8 cellular contexts compared by ENCODE assay signal in the genomic region with DNA sequence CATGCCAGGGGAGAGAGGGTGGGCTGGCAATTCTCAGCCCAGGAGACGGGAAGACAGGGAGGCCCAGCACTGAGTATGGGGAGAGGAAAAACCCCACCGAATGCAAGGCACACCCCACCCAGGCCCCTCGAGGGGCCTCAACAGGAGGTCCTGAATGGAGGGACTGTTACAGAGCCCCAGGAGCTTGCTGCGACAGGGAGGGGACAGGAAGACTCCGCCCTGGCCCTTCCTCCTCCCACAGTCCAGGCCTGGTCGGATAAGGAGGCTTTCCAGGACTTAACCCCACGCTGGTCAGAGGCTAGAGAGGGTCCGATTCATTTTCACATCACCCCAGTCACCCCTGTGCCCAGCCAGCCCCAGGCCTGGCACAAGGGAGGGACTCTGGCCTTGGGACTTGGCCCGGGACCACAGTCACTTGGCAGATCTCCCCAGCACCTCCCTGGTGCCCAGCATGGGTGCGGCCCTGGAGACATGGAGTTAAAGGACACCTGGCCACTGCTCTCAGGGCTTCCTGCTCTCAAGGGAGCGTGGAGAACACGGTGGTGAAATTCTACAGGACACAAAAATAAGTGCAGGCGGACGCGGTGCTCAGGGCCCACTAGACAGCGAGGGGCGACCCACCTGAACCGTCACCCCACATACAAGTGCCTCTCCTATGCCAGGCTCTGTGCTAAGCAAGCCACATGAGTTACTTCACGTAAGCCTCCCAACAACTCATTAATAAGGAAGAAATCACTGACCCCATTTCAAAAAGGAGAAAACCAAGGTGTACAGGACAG. TPM values are rescaled to one million over a fixed set of nuclear protein-coding genes. Genes with fewer than 3 reads are reported as not detected.
A peak's percentile ranks its signal among the peaks of the same experiment; 100 is the strongest.
DNase-seq lines count a peak whose midpoint lies in the region; TF ChIP-seq lines count a peak whose summit lies in the region.

No MANE protein-coding gene starts in this region.

- H4K20me1 ChIP-seq in hepatocyte (ENCODE audit: insufficient read depth, poor library complexity, severe bottlenecking) = peaks cover 10% of the 10 kb centered on the region

- H3K9me3 Mint-ChIP-seq in activated naive CD4-positive, alpha-beta T cell treated with anti-CD3 and anti-CD28 coated beads, Interleukin-2, amount 10 ng/mL, durations not matched to agents 7 days and 5 days = no peaks in the 10 kb centered on the region
- no peaks in the 10 kb centered on the region for H3K9me3 Mint-ChIP-seq in activated naive CD8-positive, alpha-beta T cell treated with anti-CD3 and anti-CD28 coated beads for 36 hours

- peaks cover 66% of the 10 kb centered on the region for H3K79me2 ChIP-seq in hepatocyte

- H3K27me3 ChIP-seq in hepatocyte (no peaks in the 10 kb centered on the region), skeletal muscle satellite cell (ENCODE audit: control insufficient read depth, insufficient read depth, low read length) (no peaks in the 10 kb centered on the region)

- H3K4me3 ChIP-seq in hepatocyte (peak overlapping the region; percentile 60), skeletal muscle satellite cell (ENCODE audit: low read length) (peak overlapping the region; percentile 94)

- peaks cover 34% of the 10 kb centered on the region for H3K36me3 Mint-ChIP-seq in activated naive CD4-positive, alpha-beta T cell treated with anti-CD3 and anti-CD28 coated beads, Interleukin-2, amount 10 ng/mL, durations not matched to agents 7 days and 5 days
- no peaks in the 10 kb centered on the region for H3K36me3 Mint-ChIP-seq in activated naive CD8-positive, alpha-beta T cell treated with anti-CD3 and anti-CD28 coated beads for 36 hours

- WGBS in hepatocyte (ENCODE audit: low lambda C conversion rate, missing lambda C conversion rate) = 22% methylated on average over 19 of the region's 19 CpGs

- H3K4me3 Mint-ChIP-seq in activated naive CD4-positive, alpha-beta T cell treated with anti-CD3 and anti-CD28 coated beads, Interleukin-2, amount 10 ng/mL, durations not matched to agents 7 days and 5 days = peak overlapping the region; percentile 71
- peak overlapping the region; percentile 57 for H3K4me3 Mint-ChIP-seq in activated naive CD8-positive, alpha-beta T cell treated with anti-CD3 and anti-CD28 coated beads for 36 hours

- H3K9me3 ChIP-seq in hepatocyte (ENCODE audit: low read depth) = no peaks in the 10 kb centered on the region
- H3K9me3 ChIP-seq in skeletal muscle satellite cell (replicated peaks; ENCODE audit: low read length) = no peaks in the 10 kb centered on the region

- peak overlapping the region; percentile 95 for H3K9ac ChIP-seq in skeletal muscle satellite cell (ENCODE audit: low read depth, low read length)

- TF ChIP-seq CTCF in hepatocyte (IDR thresholded peaks at IDR 0.05; ENCODE audit: poor library complexity) = no peak

- H3K27ac Mint-ChIP-seq in activated naive CD4-positive, alpha-beta T cell treated with anti-CD3 and anti-CD28 coated beads, Interleukin-2, amount 10 ng/mL, durations not matched to agents 7 days and 5 days = peak overlapping the region; percentile 15
- no peak overlapping the region for H3K27ac Mint-ChIP-seq in activated naive CD8-positive, alpha-beta T cell treated with anti-CD3 and anti-CD28 coated beads for 36 hours

- peak overlapping the region; percentile 90 for H3K4me2 ChIP-seq in hepatocyte
- H3K4me2 ChIP-seq in skeletal muscle satellite cell (ENCODE audit: low read length) = peak overlapping the region; percentile 98

- H3K27me3 Mint-ChIP-seq in activated naive CD4-positive, alpha-beta T cell treated with anti-CD3 and anti-CD28 coated beads, Interleukin-2, amount 10 ng/mL, durations not matched to agents 7 days and 5 days = no peaks in the 10 kb centered on the region
- no peaks in the 10 kb centered on the region for H3K27me3 Mint-ChIP-seq in activated naive CD8-positive, alpha-beta T cell treated with anti-CD3 and anti-CD28 coated beads for 36 hours

- CTCF ChIA-PET in activated naive CD4-positive, alpha-beta T cell treated with anti-CD3 and anti-CD28 coated beads, Interleukin-2, amount 10 ng/mL, durations not matched to agents 7 days and 5 days (lab: Charles Lee) = no interaction called here

- peaks cover 72% of the 10 kb centered on the region for H3K4me1 Mint-ChIP-seq in activated naive CD4-positive, alpha-beta T cell treated with anti-CD3 and anti-CD28 coated beads, Interleukin-2, amount 10 ng/mL, durations not matched to agents 7 days and 5 days
- H3K4me1 Mint-ChIP-seq in activated naive CD8-positive, alpha-beta T cell treated with anti-CD3 and anti-CD28 coated beads for 36 hours = peaks cover 20% of the 10 kb centered on the region

- DNase-seq in activated naive CD4-positive, alpha-beta T cell treated with anti-CD3 and anti-CD28 coated beads, Interleukin-2, amount 10 ng/mL, durations not matched to agents 7 days and 5 days = no peak
- no peak for DNase-seq in activated naive CD4-positive, alpha-beta T cell (lab: John Stamatoyannopoulos, UW)
- no peak for DNase-seq in activated naive CD8-positive, alpha-beta T cell treated with anti-CD3 and anti-CD28 coated beads for 36 hours
- DNase-seq in hepatocyte (ENCODE audit: low spot score) (peak; percentile 77), occipital lobe (lab: John Stamatoyannopoulos, UW) (no peak), NCI-H1105 (lab: John Stamatoyannopoulos, UW) (no peak)
- DNase-seq in activated CD8-positive, alpha-beta memory T cell treated with anti-CD3 and anti-CD28 coated beads, Interleukin-2, amount 50 U/mL, for 4 hours = no peak

- H3K36me3 ChIP-seq in hepatocyte (replicated peaks; ENCODE audit: insufficient read depth, low read depth) (no peaks in the 10 kb centered on the region), skeletal muscle satellite cell (ENCODE audit: insufficient read depth, low read length) (peaks cover 46% of the 10 kb centered on the region)

- peaks cover 38% of the 10 kb centered on the region for H3K4me1 ChIP-seq in hepatocyte (ENCODE audit: insufficient read depth)
- H3K4me1 ChIP-seq in skeletal muscle satellite cell (ENCODE audit: control insufficient read depth, insufficient read depth, low read length) = peaks cover 64% of the 10 kb centered on the region

- H3K27ac ChIP-seq in hepatocyte = peak overlapping the region; percentile 91

- H2AFZ ChIP-seq in hepatocyte = no peak overlapping the region

- H3K9me2 ChIP-seq in hepatocyte (replicated peaks; ENCODE audit: insufficient read depth) = no peaks in the 10 kb centered on the region

RNA-seq across cellular contexts. Expression of gene STXBP1, which starts 44.8 kb away (rescaled TPM):
- total RNA-seq in activated naive CD8-positive, alpha-beta T cell treated with anti-CD3 and anti-CD28 coated beads for 36 hours = 10 to 100 TPM; 18.8 to 19.9 TPM
- 10.7 and 27.6 TPM in 2 replicates for total RNA-seq in hepatocyte
- polyA plus RNA-seq in hepatocyte = 18.0 and 22.6 TPM in 2 replicates
- 16.2 and 32.7 TPM in 2 replicates for total RNA-seq in skeletal muscle satellite cell (2012; rRNA removed)
- 78.5 TPM for total RNA-seq in occipital lobe
